Comparison of ENCODE assay signal across 1 cellular context in the genomic region with DNA sequence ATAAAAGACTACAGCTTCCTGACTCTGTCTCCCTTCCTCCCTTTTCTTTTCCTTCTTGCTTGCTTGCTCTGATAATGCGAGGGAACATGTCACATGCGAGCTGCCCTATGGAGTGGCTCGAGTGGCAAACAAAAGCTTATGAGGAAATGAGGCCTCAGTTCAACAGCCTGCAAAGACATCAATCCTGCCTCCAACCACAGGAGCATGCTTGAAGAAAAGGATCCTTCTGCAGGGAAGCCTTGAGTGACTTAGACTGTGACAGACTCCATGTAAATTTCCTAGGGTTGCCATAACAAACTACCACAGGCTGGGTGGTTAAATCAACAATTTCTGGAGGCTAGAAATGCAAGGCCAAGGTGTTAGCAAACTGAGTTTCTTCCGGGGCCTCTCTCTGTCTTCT.
TF ChIP-seq lines count a peak whose summit lies in the region.

No MANE protein-coding gene starts in this region.

TF ChIP-seq in HepG2, 621 proteins besides CTCF, POLR2A, EP300 and RAD21:
- TF ChIP-seq AHDC1 (CRISPR knock-in tag; IDR thresholded peaks at IDR 0.05; ENCODE audit: borderline replicate concordance) (no peak), ZNF879 (CRISPR knock-in tag; IDR thresholded peaks at IDR 0.05) (no peak), ZNF331 (CRISPR knock-in tag; IDR thresholded peaks at IDR 0.05) (no peak), ZSCAN22 (CRISPR knock-in tag; IDR thresholded peaks at IDR 0.05) (no peak), SP2 (CRISPR knock-in tag; IDR thresholded peaks at IDR 0.05) (no peak), SKI (IDR thresholded peaks at IDR 0.05; ENCODE audit: partially characterized antibody) (no peak)
